ENCODE assay signal across 15 cellular contexts in the genomic region with DNA sequence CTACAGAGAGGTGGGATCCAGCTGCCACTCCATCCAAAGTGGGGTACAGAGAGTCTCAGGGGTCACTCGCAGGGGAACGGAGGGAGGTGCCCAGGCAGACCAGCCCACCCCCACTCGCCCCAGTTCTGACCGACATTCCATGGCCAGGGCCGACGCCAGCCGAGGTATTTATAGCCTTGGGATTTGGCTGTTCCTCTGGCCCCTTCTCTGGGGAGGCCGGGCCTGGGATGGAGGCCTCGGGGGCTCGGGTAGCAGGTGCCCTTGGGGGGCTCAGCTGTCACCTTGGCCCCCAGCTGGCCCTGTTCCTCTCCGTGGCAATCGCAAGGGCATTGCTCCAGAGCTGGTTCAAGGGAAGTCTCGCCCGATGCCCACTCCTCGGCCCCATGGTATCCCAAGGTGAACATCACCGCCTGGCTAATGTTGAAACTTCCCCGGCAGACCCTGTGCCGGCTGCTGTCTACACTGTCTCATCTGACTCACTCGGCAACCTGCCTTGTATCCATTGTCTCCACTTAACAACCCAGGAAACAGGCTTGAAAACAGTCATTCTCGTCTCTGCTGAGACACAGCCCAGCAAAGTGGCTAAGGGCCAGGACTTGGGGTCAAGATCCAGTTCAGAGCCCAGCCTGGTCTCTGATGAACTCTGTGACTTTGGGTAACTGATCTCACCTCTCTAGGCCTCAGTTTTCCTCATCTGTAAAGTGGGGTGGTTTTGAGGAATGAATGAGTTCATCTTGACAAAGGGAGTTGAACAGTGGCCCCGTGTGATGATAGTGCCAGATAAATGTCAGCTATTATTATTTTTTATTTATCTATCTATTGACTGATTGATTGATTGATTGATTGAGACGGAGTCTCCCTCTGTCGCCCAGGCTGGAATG. TPM values are rescaled to one million over a fixed set of nuclear protein-coding genes. Genes with fewer than 3 reads are reported as not detected.
DNase-seq lines count a peak whose midpoint lies in the region; FAIRE-seq and TF ChIP-seq lines count a peak whose summit lies in the region.
"Had no signal": no experiment of that assay in that cellular context is flagged by ENCODE, and none has a peak within 500 bp of the region (broad histone marks: within the 10 kb centered on the region; RNA-seq: fewer than 3 reads in every experiment).

No MANE protein-coding gene starts in this region.

- DNase-seq in DMS53 (lab: John Stamatoyannopoulos, UW) (peak; percentile 20), DMS53 treated with DMSO at 0.1 percent for 48 hours (lab: John Stamatoyannopoulos, UW; ENCODE audit: unreplicated experiment) (no peak), esophagus squamous epithelium (lab: John Stamatoyannopoulos, UW) (no peak), lung microvascular endothelial cell (ENCODE audit: low read depth in 2 of 2) (peak; percentile 38 to 92), tibial artery (peak in 1 of 2 donors; percentile 83), PC-9 (no peak), GM19239 (ENCODE audit: insufficient read length, low spot score) (no peak), occipital lobe (lab: John Stamatoyannopoulos, UW) (no peak)
- DNase-seq: amygdala, NCI-H1105, NCI-H526, upper lobe of left lung had no signal

- H3K4me3 ChIP-seq in esophagus squamous epithelium, result no peak overlapping the region
- peak overlapping the region in 1 of 2 donors; percentile 18 for H3K4me3 ChIP-seq in tibial artery
- no peak overlapping the region for H3K4me3 ChIP-seq in PC-9
- H3K4me3 ChIP-seq: upper lobe of left lung had no signal

- H3K4me2 ChIP-seq in PC-9, result no peak overlapping the region

- POLR2A ChIA-PET in PC-9 (lab: Charles Lee; ENCODE audit: unreplicated experiment), result interaction anchor here (0.6 kb wide), 1 partner anchor 22 kb away, joined by 3 read pairs; no protein-coding TSS in a partner anchor

- H3K79me2 ChIP-seq in PC-9 (ENCODE audit: low read depth), result no peaks in the 10 kb centered on the region

- BruUV-seq in PC-9 (replicated peaks; lab: Mats Ljungman, UMichigan), result no TSS peak

- H3K27me3 ChIP-seq in esophagus squamous epithelium, result no peaks in the 10 kb centered on the region
- H3K27me3 ChIP-seq in tibial artery, result no peaks in the 10 kb centered on the region
- no peaks in the 10 kb centered on the region for H3K27me3 ChIP-seq in PC-9 (ENCODE audit: insufficient read depth, low read depth)
- H3K27me3 ChIP-seq: upper lobe of left lung had no signal

- no peak overlapping the region for H2AFZ ChIP-seq in PC-9

- no peaks in the 10 kb centered on the region for H3K9me2 ChIP-seq in PC-9 (ENCODE audit: insufficient read depth)

- H3K27ac ChIP-seq in esophagus squamous epithelium, result peak overlapping the region; percentile 34 to 81 (median 62)
- peak overlapping the region; percentile 83 to 88 for H3K27ac ChIP-seq in tibial artery
- no peak overlapping the region for H3K27ac ChIP-seq in PC-9
- H3K27ac ChIP-seq: 22Rv1, VCaP had no signal

- intact Hi-C loops in esophagus squamous epithelium (cut with DNase I), result no loop called here
- intact Hi-C loops in tibial artery (cut with DNase I; ENCODE audit: low total_unique reads), result no loop called here
- intact Hi-C loops in PC-9 (cut with micrococcal nuclease; ENCODE audit: unreplicated experiment), result no loop called here

- CTCF ChIA-PET in PC-9 (lab: Charles Lee), result interaction anchor here (0.6 kb wide), 1 partner anchor 52 kb away, joined by 3 read pairs; no protein-coding TSS in a partner anchor

- no peaks in the 10 kb centered on the region for H4K20me1 ChIP-seq in PC-9 (ENCODE audit: insufficient read depth)

- H3F3A ChIP-seq in PC-9 (ENCODE audit: insufficient read depth, low read depth), result peaks cover 27% of the 10 kb centered on the region; the same call in 1 of the 2 replicates

- H3K36me3 ChIP-seq in esophagus squamous epithelium (peaks cover 7 to 49% (median 17%) of the 10 kb centered on the region in 3 donors), tibial artery (peaks cover 20 to 48% (median 36%) of the 10 kb centered on the region in 3 donors), PC-9 (ENCODE audit: low read depth) (no peaks in the 10 kb centered on the region)

- no peak for TF ChIP-seq POLR2A in esophagus squamous epithelium (IDR thresholded peaks at IDR 0.05)

- peaks cover 13 to 47% (median 22%) of the 10 kb centered on the region in 3 donors for H3K4me1 ChIP-seq in esophagus squamous epithelium
- peaks cover 5 to 68% (median 38%) of the 10 kb centered on the region in 4 donors for H3K4me1 ChIP-seq in tibial artery
- H3K4me1 ChIP-seq in PC-9 (replicated peaks; ENCODE audit: insufficient read depth), result peaks cover 3% of the 10 kb centered on the region

- no peak for FAIRE-seq in GM19239 (lab: Jason Lieb, UNC)

- WGBS in esophagus squamous epithelium, 2 donors, result 61 to 74% methylated on average over 13 to 15 of the region's 23 CpGs

- no peaks in the 10 kb centered on the region for H3K9me3 ChIP-seq in esophagus squamous epithelium
- H3K9me3 ChIP-seq in tibial artery, result no peaks in the 10 kb centered on the region
- H3K9me3 ChIP-seq in PC-9 (ENCODE audit: insufficient read depth, low read depth), result no peaks in the 10 kb centered on the region
- H3K9me3 ChIP-seq: upper lobe of left lung had no signal

- no peak for TF ChIP-seq CTCF in esophagus squamous epithelium (IDR thresholded peaks at IDR 0.05)
- TF ChIP-seq CTCF in tibial artery (IDR thresholded peaks at IDR 0.05), result no peak
- no peak for TF ChIP-seq CTCF in PC-9 (conservative IDR thresholded peaks at IDR 0.05)

RNA-seq across cellular contexts. Expression of gene PRKACA, which starts 9.7 kb away (rescaled TPM):
- total RNA-seq in esophagus squamous epithelium (10 to 100 TPM; 28.6 to 42.8 (median 37.0) TPM), lung microvascular endothelial cell (27.0 and 32.9 TPM in 2 replicates), PC-9 (2021) (62.0 and 82.8 TPM in 2 replicates), occipital lobe (29.3 TPM)

RNA-seq across cellular contexts. Expression of gene SAMD1, which starts 17.3 kb away (rescaled TPM):
- total RNA-seq in esophagus squamous epithelium, result 10 to 100 TPM; 16.8 to 32.2 (median 27.1) TPM
- total RNA-seq in lung microvascular endothelial cell, result 8.3 and 18.3 TPM in 2 replicates
- 50.3 and 54.7 TPM in 2 replicates for total RNA-seq in PC-9 (2021)
- 37.1 TPM for total RNA-seq in occipital lobe

RNA-seq across cellular contexts. Expression of gene C19orf67, which starts 22.2 kb away (rescaled TPM):
- total RNA-seq in esophagus squamous epithelium (not detected), lung microvascular endothelial cell (not detected in 2 replicates), PC-9 (2021) (not detected in 2 replicates), occipital lobe (not detected)
- total RNA-seq: myocyte had no signal

RNA-seq across cellular contexts. Expression of gene ASF1B, which starts 28.6 kb away (rescaled TPM):
- total RNA-seq in esophagus squamous epithelium (10 to 100 TPM in 2 of 4 donors, 1 to 10 TPM in 2; 3.2 to 25.6 (median 14.2) TPM), lung microvascular endothelial cell (4.0 and 11.6 TPM in 2 replicates), PC-9 (2021) (67.4 and 71.2 TPM in 2 replicates), occipital lobe (1.4 TPM)

RNA-seq across cellular contexts. Expression of gene MISP3, which starts 35.2 kb away (rescaled TPM):
- total RNA-seq in esophagus squamous epithelium (1 to 10 TPM; 2.0 to 8.9 (median 4.0) TPM), lung microvascular endothelial cell (0.22 TPM in 1 of 2 replicates, not detected in the other), PC-9 (2021) (6.7 and 10.5 TPM in 2 replicates), occipital lobe (1.6 TPM)

Comparison
In these comparisons a context has a peak if more than half of its experiments do, and no peak if none do; other contexts are left out.
1. DNase-seq: peak in DMS53 (single experiment) and lung microvascular endothelial cell (2 of 2); none in DMS53 treated with DMSO at 0.1 percent for 48 hours (single experiment), esophagus squamous epithelium (single experiment), PC-9 (0 of 2), GM19239 (single experiment) and occipital lobe (single experiment).